ENCODE assay signal across 8 cellular contexts in genomic region chr6:36120979-36121706, GRCh38. TPM values are rescaled to one million over a fixed set of nuclear protein-coding genes. Genes with fewer than 3 reads are reported as not detected.
A peak's percentile ranks its signal among the peaks of the same experiment; 100 is the strongest.
DNase-seq lines count a peak whose midpoint lies in the region; ATAC-seq and TF ChIP-seq lines count a peak whose summit lies in the region.

No MANE protein-coding gene starts in this region.

- H3K4me1 ChIP-seq in adrenal gland (replicated peaks in 1 of 2), result peaks cover 10 to 20% of the 10 kb centered on the region in 2 donors
- H3K4me1 ChIP-seq in lower lobe of right lung, result peaks cover 39% of the 10 kb centered on the region
- peaks cover 8 to 23% of the 10 kb centered on the region in 2 donors for H3K4me1 ChIP-seq in thyroid gland

- H3K4me3 ChIP-seq in H7 (ENCODE audit: insufficient read depth, low read depth, low read length) (no peak overlapping the region), adrenal gland (no peak overlapping the region), lower lobe of right lung (peak overlapping the region; percentile 16), thyroid gland (replicated peaks in 1 of 3) (no peak overlapping the region)

- peak overlapping the region in 2 of 5 donors; percentile 36 to 64 for H3K27ac ChIP-seq in adrenal gland
- H3K27ac ChIP-seq in lower lobe of right lung, result peak overlapping the region; percentile 74
- peak overlapping the region; percentile 3 to 57 (median 53) for H3K27ac ChIP-seq in thyroid gland

- ATAC-seq in lower lobe of right lung, result peak; percentile 59 to 61
- no peak for ATAC-seq in GM19397 (IDR thresholded peaks at IDR 0.05; ENCODE audit: unreplicated experiment)
- no peak for ATAC-seq in GM18502 (IDR thresholded peaks at IDR 0.05; ENCODE audit: poor library complexity, unreplicated experiment)

- 11 to 15% (median 13%) methylated on average over 11 to 12 of the region's 12 CpGs for WGBS in adrenal gland, 4 donors
- 31 to 36% methylated on average over 10 to 11 of the region's 12 CpGs for WGBS in thyroid gland, 2 donors

- H3K27me3 ChIP-seq in H7 (ENCODE audit: control insufficient read depth, insufficient read depth, low read length), result no peaks in the 10 kb centered on the region
- no peaks in the 10 kb centered on the region for H3K27me3 ChIP-seq in adrenal gland
- no peaks in the 10 kb centered on the region for H3K27me3 ChIP-seq in lower lobe of right lung (ENCODE audit: low read depth)
- H3K27me3 ChIP-seq in thyroid gland, result no peaks in the 10 kb centered on the region

- no peaks in the 10 kb centered on the region; the same call in 1 of the 2 replicates for H3K36me3 ChIP-seq in H7 (replicated peaks; ENCODE audit: control insufficient read depth, insufficient read depth, low read length)
- no peaks in the 10 kb centered on the region for H3K36me3 ChIP-seq in adrenal gland (replicated peaks in 1 of 2)
- no peaks in the 10 kb centered on the region for H3K36me3 ChIP-seq in lower lobe of right lung
- no peaks in the 10 kb centered on the region for H3K36me3 ChIP-seq in thyroid gland

- H3K9me3 ChIP-seq in adrenal gland (replicated peaks in 1 of 3) (no peaks in the 10 kb centered on the region), lower lobe of right lung (no peaks in the 10 kb centered on the region), thyroid gland (no peaks in the 10 kb centered on the region)

- TF ChIP-seq POLR2A in adrenal gland (IDR thresholded peaks at IDR 0.05) (no peak), thyroid gland (IDR thresholded peaks at IDR 0.05) (no peak)

- intact Hi-C loops in adrenal gland (cut with DNase I), result loop anchor here in 1 of 2 donors (10.0 kb wide), 1 partner anchor 174 kb away; no protein-coding TSS in a partner anchor
- intact Hi-C loops in lower lobe of right lung (cut with DNase I), result no loop called here
- intact Hi-C loops in thyroid gland (cut with DNase I), result loop anchor here (5.0 kb wide), 1 partner anchor 241 kb away; no protein-coding TSS in a partner anchor

- TF ChIP-seq CTCF in adrenal gland (IDR thresholded peaks at IDR 0.05) (no peak), lower lobe of right lung (IDR thresholded peaks at IDR 0.05) (no peak), thyroid gland (IDR thresholded peaks at IDR 0.05) (no peak)

- DNase-seq in H7, result peak; percentile 26
- peak; percentile 40 for DNase-seq in SKM-1 treated with dmso at 0.1 percent for 144 hours (lab: John Stamatoyannopoulos, UW; ENCODE audit: unreplicated experiment)
- peak; percentile 70 to 88 (median 83) for DNase-seq in adrenal gland
- peak; percentile 82 for DNase-seq in lower lobe of right lung
- DNase-seq in thyroid gland, result peak; percentile 75 to 80
- DNase-seq in NCI-H1048 (lab: John Stamatoyannopoulos, UW), result no peak

RNA-seq across cellular contexts. Expression of gene MAPK13, which starts 9.2 kb away (rescaled TPM):
- total RNA-seq in H7 (2014; rRNA removed; shearing (Covaris generic)), result 3.2 TPM in 2 replicates
- total RNA-seq in adrenal gland (100 to 1,000 TPM in 3 of 8 donors, 10 to 100 TPM in 5; 72.0 to 148 (median 91.2) TPM), lower lobe of right lung (71.7 TPM), thyroid gland (10 to 100 TPM; 33.2 to 50.9 (median 41.0) TPM)
- 10 to 100 TPM; 54.8 to 56.7 (median 56.7) TPM for polyA plus RNA-seq in adrenal gland

Comparison
In these comparisons a context has a peak if more than half of its experiments do, and no peak if none do; other contexts are left out.
1. ATAC-seq: peak in lower lobe of right lung (2 of 2); none in GM19397 (single experiment) and GM18502 (single experiment).